11 cellular contexts compared by ENCODE assay signal in genomic region chr6:82430611-82431010, GRCh38.
"Had no signal": no experiment of that assay in that cellular context is flagged by ENCODE, and none has a peak within 500 bp of the region (broad histone marks: within the 10 kb centered on the region; RNA-seq: fewer than 3 reads in every experiment).

No MANE protein-coding gene starts in this region.

- H3K9me3 ChIP-seq: HAP-1 had no signal

- H3K27ac ChIP-seq: GM23248 had no signal

- FAIRE-seq: H1, H54 had no signal

- DNase-seq: GM23248, GOT3, H7, H9, HCEC 1CT, HFFc6 had no signal

- H3K4me2 ChIP-seq: GM23338 had no signal

- H3K9ac ChIP-seq: GM23248 had no signal

- H2AFZ ChIP-seq: GM23248, GM23338 had no signal

- H3K36me3 ChIP-seq: HAP-1 had no signal

- H3K4me3 ChIP-seq: GM23248, GM23338, HAP-1 had no signal

- H3K4me1 ChIP-seq: HAP-1 had no signal

- ATAC-seq: GM23338, HCT116 had no signal
